In genomic region chr1:967466-968343, GRCh38 we compare ENCODE assay signal across 2 cellular contexts.
TF ChIP-seq lines count a peak whose summit lies in the region.

No MANE protein-coding gene starts in this region.

TF ChIP-seq in SK-N-SH treated with all-trans-retinoic acid at 6 μM for 48 hours, 23 proteins besides CTCF, POLR2A, EP300 and RAD21 (continued from another document):
- no peak for TF ChIP-seq CREB5 (CRISPR knock-in tag; IDR thresholded peaks at IDR 0.05; ENCODE audit: low read depth)
- no peak for TF ChIP-seq RARB (CRISPR knock-in tag; IDR thresholded peaks at IDR 0.05)
- TF ChIP-seq, protein P1, sequence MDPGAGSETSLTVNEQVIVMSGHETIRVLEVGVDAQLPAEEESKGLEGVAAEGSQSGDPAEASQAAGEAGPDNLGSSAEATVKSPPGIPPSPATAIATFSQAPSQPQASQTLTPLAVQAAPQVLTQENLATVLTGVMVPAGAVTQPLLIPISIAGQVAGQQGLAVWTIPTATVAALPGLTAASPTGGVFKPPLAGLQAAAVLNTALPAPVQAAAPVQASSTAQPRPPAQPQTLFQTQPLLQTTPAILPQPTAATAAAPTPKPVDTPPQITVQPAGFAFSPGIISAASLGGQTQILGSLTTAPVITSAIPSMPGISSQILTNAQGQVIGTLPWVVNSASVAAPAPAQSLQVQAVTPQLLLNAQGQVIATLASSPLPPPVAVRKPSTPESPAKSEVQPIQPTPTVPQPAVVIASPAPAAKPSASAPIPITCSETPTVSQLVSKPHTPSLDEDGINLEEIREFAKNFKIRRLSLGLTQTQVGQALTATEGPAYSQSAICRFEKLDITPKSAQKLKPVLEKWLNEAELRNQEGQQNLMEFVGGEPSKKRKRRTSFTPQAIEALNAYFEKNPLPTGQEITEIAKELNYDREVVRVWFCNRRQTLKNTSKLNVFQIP (CRISPR knock-in tag; IDR thresholded peaks at IDR 0.05; ENCODE audit: borderline replicate concordance, low read depth): no peak
- TF ChIP-seq, protein P2, sequence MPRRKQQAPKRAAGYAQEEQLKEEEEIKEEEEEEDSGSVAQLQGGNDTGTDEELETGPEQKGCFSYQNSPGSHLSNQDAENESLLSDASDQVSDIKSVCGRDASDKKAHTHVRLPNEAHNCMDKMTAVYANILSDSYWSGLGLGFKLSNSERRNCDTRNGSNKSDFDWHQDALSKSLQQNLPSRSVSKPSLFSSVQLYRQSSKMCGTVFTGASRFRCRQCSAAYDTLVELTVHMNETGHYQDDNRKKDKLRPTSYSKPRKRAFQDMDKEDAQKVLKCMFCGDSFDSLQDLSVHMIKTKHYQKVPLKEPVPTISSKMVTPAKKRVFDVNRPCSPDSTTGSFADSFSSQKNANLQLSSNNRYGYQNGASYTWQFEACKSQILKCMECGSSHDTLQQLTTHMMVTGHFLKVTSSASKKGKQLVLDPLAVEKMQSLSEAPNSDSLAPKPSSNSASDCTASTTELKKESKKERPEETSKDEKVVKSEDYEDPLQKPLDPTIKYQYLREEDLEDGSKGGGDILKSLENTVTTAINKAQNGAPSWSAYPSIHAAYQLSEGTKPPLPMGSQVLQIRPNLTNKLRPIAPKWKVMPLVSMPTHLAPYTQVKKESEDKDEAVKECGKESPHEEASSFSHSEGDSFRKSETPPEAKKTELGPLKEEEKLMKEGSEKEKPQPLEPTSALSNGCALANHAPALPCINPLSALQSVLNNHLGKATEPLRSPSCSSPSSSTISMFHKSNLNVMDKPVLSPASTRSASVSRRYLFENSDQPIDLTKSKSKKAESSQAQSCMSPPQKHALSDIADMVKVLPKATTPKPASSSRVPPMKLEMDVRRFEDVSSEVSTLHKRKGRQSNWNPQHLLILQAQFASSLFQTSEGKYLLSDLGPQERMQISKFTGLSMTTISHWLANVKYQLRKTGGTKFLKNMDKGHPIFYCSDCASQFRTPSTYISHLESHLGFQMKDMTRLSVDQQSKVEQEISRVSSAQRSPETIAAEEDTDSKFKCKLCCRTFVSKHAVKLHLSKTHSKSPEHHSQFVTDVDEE (CRISPR knock-in tag; IDR thresholded peaks at IDR 0.05): no peak
- TF ChIP-seq ESRRG (CRISPR knock-in tag; IDR thresholded peaks at IDR 0.05): no peak
- TF ChIP-seq ZFP30 (CRISPR knock-in tag; IDR thresholded peaks at IDR 0.05): no peak
- no peak for TF ChIP-seq CSDC2 (CRISPR knock-in tag; IDR thresholded peaks at IDR 0.05)
- no peak for TF ChIP-seq SNAI2 (CRISPR knock-in tag; IDR thresholded peaks at IDR 0.05)
- no peak for TF ChIP-seq ISL1 (CRISPR knock-in tag; IDR thresholded peaks at IDR 0.05)

TF ChIP-seq in SK-N-SH, 30 proteins besides CTCF, POLR2A, EP300 and RAD21 (continued from another document):
- TF ChIP-seq GABPA (IDR thresholded peaks at IDR 0.05; ENCODE audit: low read depth) (no peak), FOXM1 (IDR thresholded peaks at IDR 0.05; ENCODE audit: low read depth) (no peak), SIN3A (IDR thresholded peaks at IDR 0.05; ENCODE audit: borderline replicate concordance, low read depth, low read length) (no peak), FOSL2 (IDR thresholded peaks at IDR 0.05; ENCODE audit: borderline replicate concordance, low read depth) (no peak), RXRA (IDR thresholded peaks at IDR 0.05; ENCODE audit: borderline replicate concordance, low read depth) (no peak), EZH2phosphoT487 (IDR thresholded peaks at IDR 0.05; ENCODE audit: borderline replicate concordance, low read depth) (no peak)
